ENCODE assay signal across 12 cellular contexts in genomic region chr7:121752706-121753105, GRCh38.
DNase-seq lines count a peak whose midpoint lies in the region; ATAC-seq and TF ChIP-seq lines count a peak whose summit lies in the region.
"Had no signal": no experiment of that assay in that cellular context is flagged by ENCODE, and none has a peak within 500 bp of the region (broad histone marks: within the 10 kb centered on the region; RNA-seq: fewer than 3 reads in every experiment).

No MANE protein-coding gene starts in this region.

- peaks cover 0 to 5% (median 0%) of the 10 kb centered on the region in 11 donors for H3K9me3 Mint-ChIP-seq in naive thymus-derived CD4-positive, alpha-beta T cell
- H3K9me3 Mint-ChIP-seq: activated naive CD8-positive, alpha-beta T cell treated with anti-CD3 and anti-CD28 coated beads, Interleukin-2, amount 50 U/mL, for 24 hours had no signal

- no peaks in the 10 kb centered on the region for H3K36me3 ChIP-seq in naive thymus-derived CD4-positive, alpha-beta T cell (ENCODE audit: control insufficient read depth in 2 of 3, insufficient read depth in 3 of 3, low read length in 3 of 3)
- H3K36me3 ChIP-seq: BLaER1 had no signal

- H3K4me1 ChIP-seq in naive thymus-derived CD4-positive, alpha-beta T cell (ENCODE audit: control insufficient read depth in 2 of 2, insufficient read depth in 2 of 2, low read length in 2 of 2): no peaks in the 10 kb centered on the region
- H3K4me1 ChIP-seq: BLaER1 had no signal

- no peaks in the 10 kb centered on the region for H3K27me3 ChIP-seq in naive thymus-derived CD4-positive, alpha-beta T cell (ENCODE audit: control insufficient read depth in 2 of 2, insufficient read depth in 2 of 2, low read length in 2 of 2)
- H3K27me3 ChIP-seq: BLaER1 had no signal

- CTCF ChIA-PET in naive thymus-derived CD4-positive, alpha-beta T cell (lab: Charles Lee): no interaction called here

- peak; percentile 46 for TF ChIP-seq CTCF in retinal pigment epithelial cell (conservative IDR thresholded peaks at IDR 0.05; ENCODE audit: low read depth, low read length)

- no peak overlapping the region for H3K4me3 ChIP-seq in retinal pigment epithelial cell (ENCODE audit: low read length)
- no peak overlapping the region for H3K4me3 ChIP-seq in naive thymus-derived CD4-positive, alpha-beta T cell (ENCODE audit: low read length)
- H3K4me3 ChIP-seq: BLaER1 had no signal

- no peaks in the 10 kb centered on the region for H3K4me1 Mint-ChIP-seq in naive thymus-derived CD4-positive, alpha-beta T cell
- H3K4me1 Mint-ChIP-seq: activated naive CD8-positive, alpha-beta T cell treated with anti-CD3 and anti-CD28 coated beads, Interleukin-2, amount 50 U/mL, for 24 hours; memory B cell had no signal

- DNase-seq in NCI-H1105 treated with DMSO at 0.1 percent for 48 hours (lab: John Stamatoyannopoulos, UW) (peak; percentile 6), NCI-H1105 (lab: John Stamatoyannopoulos, UW) (no peak), NCI-H226 (peak; percentile 4), epidermal melanocyte (ENCODE audit: insufficient read length, low spot score) (peak; percentile 24), retinal pigment epithelial cell (ENCODE audit: low read depth) (no peak)
- DNase-seq in naive thymus-derived CD4-positive, alpha-beta T cell: no peak
- no peak for DNase-seq in stimulated activated CD4-positive, alpha-beta T cell treated with anti-CD3 and anti-CD28 coated beads, Interleukin-4, amount 100 ng/mL, for 24 hours
- DNase-seq: activated naive CD8-positive, alpha-beta T cell treated with anti-CD3 and anti-CD28 coated beads, Interleukin-2, amount 50 U/mL, for 24 hours; RPMI8226 had no signal

- ATAC-seq in HG03460 (IDR thresholded peaks at IDR 0.05; ENCODE audit: unreplicated experiment): no peak
- ATAC-seq in naive thymus-derived CD4-positive, alpha-beta T cell: no peak
- ATAC-seq: activated naive CD8-positive, alpha-beta T cell treated with anti-CD3 and anti-CD28 coated beads, Interleukin-2, amount 50 U/mL, for 24 hours had no signal

- H3K9me3 ChIP-seq in naive thymus-derived CD4-positive, alpha-beta T cell (ENCODE audit: control insufficient read depth in 2 of 3, low read length in 3 of 3): no peaks in the 10 kb centered on the region
- H3K9me3 ChIP-seq: BLaER1 had no signal

- H3K27me3 Mint-ChIP-seq in naive thymus-derived CD4-positive, alpha-beta T cell: peaks cover 0 to 14% (median 0%) of the 10 kb centered on the region in 5 donors
- H3K27me3 Mint-ChIP-seq: activated naive CD8-positive, alpha-beta T cell treated with anti-CD3 and anti-CD28 coated beads, Interleukin-2, amount 50 U/mL, for 24 hours had no signal

- H3K36me3 Mint-ChIP-seq in naive thymus-derived CD4-positive, alpha-beta T cell: no peaks in the 10 kb centered on the region
- H3K36me3 Mint-ChIP-seq: memory B cell had no signal

- H3K4me3 Mint-ChIP-seq in naive thymus-derived CD4-positive, alpha-beta T cell: no peak overlapping the region
- H3K4me3 Mint-ChIP-seq: activated naive CD8-positive, alpha-beta T cell treated with anti-CD3 and anti-CD28 coated beads, Interleukin-2, amount 50 U/mL, for 24 hours; memory B cell had no signal

- POLR2A ChIA-PET in naive thymus-derived CD4-positive, alpha-beta T cell (lab: Charles Lee): no interaction called here

- H3K27ac ChIP-seq in naive thymus-derived CD4-positive, alpha-beta T cell (ENCODE audit: low read depth, low read length): no peak overlapping the region
- H3K27ac ChIP-seq: BLaER1 had no signal

- intact Hi-C loops in naive thymus-derived CD4-positive, alpha-beta T cell (cut with micrococcal nuclease): loop anchor here in 1 of 2 donors (5.0 kb wide), 1 partner anchor 245 kb away; no protein-coding TSS in a partner anchor

- no peak overlapping the region for H3K27ac Mint-ChIP-seq in naive thymus-derived CD4-positive, alpha-beta T cell
- H3K27ac Mint-ChIP-seq: activated naive CD8-positive, alpha-beta T cell treated with anti-CD3 and anti-CD28 coated beads, Interleukin-2, amount 50 U/mL, for 24 hours; memory B cell had no signal

Comparison
In these comparisons a context has a peak if more than half of its experiments do, and no peak if none do; other contexts are left out.
1. DNase-seq: peak in NCI-H1105 treated with DMSO at 0.1 percent for 48 hours (single experiment), NCI-H226 (single experiment) and epidermal melanocyte (single experiment); none in NCI-H1105 (single experiment), retinal pigment epithelial cell (single experiment), naive thymus-derived CD4-positive, alpha-beta T cell (0 of 9) and stimulated activated CD4-positive, alpha-beta T cell treated with anti-CD3 and anti-CD28 coated beads, Interleukin-4, amount 100 ng/mL, for 24 hours (single experiment).